In the genomic region with DNA sequence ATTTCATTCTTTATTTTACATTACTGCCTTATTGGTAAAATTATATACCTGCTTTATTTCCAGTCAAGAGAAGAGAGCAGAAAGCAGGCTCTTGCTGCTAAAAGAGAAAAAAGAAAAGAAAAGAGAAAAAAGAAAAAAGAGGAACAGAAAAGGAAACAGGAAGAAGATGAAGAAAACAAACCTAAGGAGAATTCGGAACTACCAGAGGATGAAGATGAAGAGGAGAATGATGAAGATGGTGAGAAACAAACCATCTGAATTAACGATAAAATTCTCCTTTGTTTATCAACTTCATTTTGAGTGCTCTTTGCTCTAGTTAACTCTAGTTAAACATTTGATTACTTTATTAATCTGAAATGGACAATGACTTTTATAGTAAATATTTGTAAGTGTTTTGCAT, we compare ENCODE assay signal across 18 cellular contexts. TPM values are rescaled to one million over a fixed set of nuclear protein-coding genes. Genes with fewer than 3 reads are reported as not detected.
DNase-seq lines count a peak whose midpoint lies in the region; TF ChIP-seq lines count a peak whose summit lies in the region.
"Had no signal": no experiment of that assay in that cellular context is flagged by ENCODE, and none has a peak within 500 bp of the region (broad histone marks: within the 10 kb centered on the region; RNA-seq: fewer than 3 reads in every experiment).

No MANE protein-coding gene starts in this region.

- POLR2A ChIA-PET in activated CD4-positive, alpha-beta T cell treated with anti-CD3 and anti-CD28 coated beads, Interleukin-2, amount 10 ng/mL, durations not matched to agents 7 days and 5 days (lab: Charles Lee), result no interaction called here

- no peaks in the 10 kb centered on the region for H3K27me3 Mint-ChIP-seq in activated CD4-positive, alpha-beta T cell treated with anti-CD3 and anti-CD28 coated beads, Interleukin-2, amount 10 ng/mL, durations not matched to agents 7 days and 5 days
- H3K27me3 Mint-ChIP-seq in activated T-helper 2 cell treated with anti-CD3 and anti-CD28 coated beads, Interferon-gamma antibody, Interleukin-2, Interleukin-4, amounts not matched to agents 10 μg/mL and 5 μg/mL and 100 μg/mL, durations not matched to agents 14 hours and 24 hours and 36 hours (ENCODE audit: low read depth), result no peaks in the 10 kb centered on the region

- DNase-seq in activated CD4-positive, alpha-beta T cell treated with anti-CD3 and anti-CD28 coated beads, Interleukin-2, amount 10 ng/mL, durations not matched to agents 7 days and 5 days, result no peak
- DNase-seq in activated CD4-positive, alpha-beta T cell treated with anti-CD3 and anti-CD28 coated beads for 1 hour, result no peak
- peak; percentile 13 for DNase-seq in MV-4-11 (lab: John Stamatoyannopoulos, UW)
- DNase-seq in activated T-helper 2 cell treated with anti-CD3 and anti-CD28 coated beads, Interferon-gamma antibody, Interleukin-2, Interleukin-4, amounts not matched to agents 10 μg/mL and 5 μg/mL and 100 μg/mL, durations not matched to agents 14 hours and 24 hours and 36 hours (ENCODE audit: low spot score), result no peak
- no peak for DNase-seq in DMS153 (lab: John Stamatoyannopoulos, UW)
- no peak for DNase-seq in activated CD4-positive, CD25-positive, alpha-beta regulatory T cell (lab: John Stamatoyannopoulos, UW)
- DNase-seq in NCI-H2171 (lab: John Stamatoyannopoulos, UW), result no peak
- DNase-seq: Karpas-422, MG63, NCI-H1417, NCI-H187 treated with DMSO at 0.1 percent for 48 hours, NCI-H446 treated with DMSO at 0.1 percent for 48 hours, NCI-H748 treated with DMSO at 0.1 percent for 48 hours, Right ventricle myocardium superior had no signal

- H3K36me3 ChIP-seq in neutrophil, result peaks cover 45% of the 10 kb centered on the region

- peaks cover 37% of the 10 kb centered on the region for H3K36me3 Mint-ChIP-seq in activated CD4-positive, alpha-beta T cell treated with anti-CD3 and anti-CD28 coated beads, Interleukin-2, amount 10 ng/mL, durations not matched to agents 7 days and 5 days (ENCODE audit: low read depth)
- peaks cover 55% of the 10 kb centered on the region for H3K36me3 Mint-ChIP-seq in activated T-helper 2 cell treated with anti-CD3 and anti-CD28 coated beads, Interferon-gamma antibody, Interleukin-2, Interleukin-4, amounts not matched to agents 10 μg/mL and 5 μg/mL and 100 μg/mL, durations not matched to agents 14 hours and 24 hours and 36 hours (ENCODE audit: low read depth)

- intact Hi-C loops in activated T-helper 2 cell treated with anti-CD3 and anti-CD28 coated beads, Interferon-gamma antibody, Interleukin-2, Interleukin-4, amounts not matched to agents 10 μg/mL and 5 μg/mL and 100 μg/mL, durations not matched to agents 14 hours and 24 hours and 36 hours (cut with micrococcal nuclease), result no loop called here

- H3K4me3 Mint-ChIP-seq in activated CD4-positive, alpha-beta T cell treated with anti-CD3 and anti-CD28 coated beads, Interleukin-2, amount 10 ng/mL, durations not matched to agents 7 days and 5 days, result no peak overlapping the region
- no peak overlapping the region for H3K4me3 Mint-ChIP-seq in activated T-helper 2 cell treated with anti-CD3 and anti-CD28 coated beads, Interferon-gamma antibody, Interleukin-2, Interleukin-4, amounts not matched to agents 10 μg/mL and 5 μg/mL and 100 μg/mL, durations not matched to agents 14 hours and 24 hours and 36 hours (ENCODE audit: low read depth)

- no peaks in the 10 kb centered on the region for H3K9me3 ChIP-seq in neutrophil
- H3K9me3 ChIP-seq: BLaER1 treated with 17β-estradiol and CSF1 and Interleukin-3, amounts not matched to agents 10 nM and 100 nM; HAP-1; MG63 had no signal

- peaks cover 0 to 3% of the 10 kb centered on the region in 2 experiments for H3K4me1 ChIP-seq in neutrophil (ENCODE audit: control insufficient read depth in 1 of 2, insufficient read depth in 1 of 2, low read depth in 1 of 2, low read length in 1 of 2)
- H3K4me1 ChIP-seq: HAP-1 had no signal

- CTCF ChIA-PET in activated CD4-positive, alpha-beta T cell treated with anti-CD3 and anti-CD28 coated beads, Interleukin-2, amount 10 ng/mL, durations not matched to agents 7 days and 5 days (lab: Charles Lee), result no interaction called here

- H3K4me1 Mint-ChIP-seq in activated CD4-positive, alpha-beta T cell treated with anti-CD3 and anti-CD28 coated beads, Interleukin-2, amount 10 ng/mL, durations not matched to agents 7 days and 5 days, result no peaks in the 10 kb centered on the region
- no peaks in the 10 kb centered on the region for H3K4me1 Mint-ChIP-seq in activated T-helper 2 cell treated with anti-CD3 and anti-CD28 coated beads, Interferon-gamma antibody, Interleukin-2, Interleukin-4, amounts not matched to agents 10 μg/mL and 5 μg/mL and 100 μg/mL, durations not matched to agents 14 hours and 24 hours and 36 hours (ENCODE audit: low read depth)

- H3K9me3 Mint-ChIP-seq in activated CD4-positive, alpha-beta T cell treated with anti-CD3 and anti-CD28 coated beads, Interleukin-2, amount 10 ng/mL, durations not matched to agents 7 days and 5 days, result peaks cover 3% of the 10 kb centered on the region
- peaks cover 4% of the 10 kb centered on the region for H3K9me3 Mint-ChIP-seq in activated T-helper 2 cell treated with anti-CD3 and anti-CD28 coated beads, Interferon-gamma antibody, Interleukin-2, Interleukin-4, amounts not matched to agents 10 μg/mL and 5 μg/mL and 100 μg/mL, durations not matched to agents 14 hours and 24 hours and 36 hours

- no peak for TF ChIP-seq CTCF in neutrophil (IDR thresholded peaks at IDR 0.05)

- H3K27me3 ChIP-seq in neutrophil, result no peaks in the 10 kb centered on the region
- H3K27me3 ChIP-seq: BLaER1 treated with 17β-estradiol and CSF1 and Interleukin-3, amounts not matched to agents 10 nM and 100 nM; MG63 had no signal

- peak overlapping the region; percentile 19 for H3K27ac Mint-ChIP-seq in activated CD4-positive, alpha-beta T cell treated with anti-CD3 and anti-CD28 coated beads, Interleukin-2, amount 10 ng/mL, durations not matched to agents 7 days and 5 days
- peak overlapping the region; percentile 11 for H3K27ac Mint-ChIP-seq in activated T-helper 2 cell treated with anti-CD3 and anti-CD28 coated beads, Interferon-gamma antibody, Interleukin-2, Interleukin-4, amounts not matched to agents 10 μg/mL and 5 μg/mL and 100 μg/mL, durations not matched to agents 14 hours and 24 hours and 36 hours

- H3K27ac ChIP-seq in neutrophil, result peak overlapping the region; percentile 37
- H3K27ac ChIP-seq: BLaER1 treated with 17β-estradiol and CSF1 and Interleukin-3, amounts not matched to agents 10 nM and 100 nM had no signal

- no peak overlapping the region for H3K4me3 ChIP-seq in neutrophil (ENCODE audit: low read depth in 1 of 2, low read length in 1 of 2)
- H3K4me3 ChIP-seq: BLaER1 treated with 17β-estradiol and CSF1 and Interleukin-3, amounts not matched to agents 10 nM and 100 nM; HAP-1; MG63 had no signal

RNA-seq across cellular contexts. Expression of gene EIF4EBP3, which starts 23.5 kb away (rescaled TPM):
- total RNA-seq in activated CD4-positive, alpha-beta T cell treated with anti-CD3 and anti-CD28 coated beads, Interleukin-2, amount 10 ng/mL, durations not matched to agents 7 days and 5 days, result 1 to 10 TPM; 9.5 to 9.7 TPM
- 9.2 and 15.0 TPM in 2 replicates for total RNA-seq in activated T-helper 2 cell treated with anti-CD3 and anti-CD28 coated beads, Interferon-gamma antibody, Interleukin-2, Interleukin-4, amounts not matched to agents 10 μg/mL and 5 μg/mL and 100 μg/mL, durations not matched to agents 14 hours and 24 hours and 36 hours
- total RNA-seq: A172 had no signal

RNA-seq across cellular contexts. Expression of gene SRA1, which starts 33.3 kb away (rescaled TPM):
- 10 to 100 TPM; 32.4 to 38.0 TPM for total RNA-seq in activated CD4-positive, alpha-beta T cell treated with anti-CD3 and anti-CD28 coated beads, Interleukin-2, amount 10 ng/mL, durations not matched to agents 7 days and 5 days
- 45.9 and 48.2 TPM in 2 replicates for total RNA-seq in activated T-helper 2 cell treated with anti-CD3 and anti-CD28 coated beads, Interferon-gamma antibody, Interleukin-2, Interleukin-4, amounts not matched to agents 10 μg/mL and 5 μg/mL and 100 μg/mL, durations not matched to agents 14 hours and 24 hours and 36 hours

RNA-seq across cellular contexts. Expression of gene APBB3, which starts 40.4 kb away (rescaled TPM):
- total RNA-seq in activated CD4-positive, alpha-beta T cell treated with anti-CD3 and anti-CD28 coated beads, Interleukin-2, amount 10 ng/mL, durations not matched to agents 7 days and 5 days, result 10 to 100 TPM; 28.5 to 32.8 TPM
- 15.1 and 17.9 TPM in 2 replicates for total RNA-seq in activated T-helper 2 cell treated with anti-CD3 and anti-CD28 coated beads, Interferon-gamma antibody, Interleukin-2, Interleukin-4, amounts not matched to agents 10 μg/mL and 5 μg/mL and 100 μg/mL, durations not matched to agents 14 hours and 24 hours and 36 hours

RNA-seq across cellular contexts. Expression of gene SLC35A4, which starts 40.6 kb away (rescaled TPM):
- 10 to 100 TPM; 84.0 to 96.6 TPM for total RNA-seq in activated CD4-positive, alpha-beta T cell treated with anti-CD3 and anti-CD28 coated beads, Interleukin-2, amount 10 ng/mL, durations not matched to agents 7 days and 5 days
- total RNA-seq in activated T-helper 2 cell treated with anti-CD3 and anti-CD28 coated beads, Interferon-gamma antibody, Interleukin-2, Interleukin-4, amounts not matched to agents 10 μg/mL and 5 μg/mL and 100 μg/mL, durations not matched to agents 14 hours and 24 hours and 36 hours, result 91.9 and 97.3 TPM in 2 replicates
